Comparison of ENCODE assay signal across 8 cellular contexts in the genomic region with DNA sequence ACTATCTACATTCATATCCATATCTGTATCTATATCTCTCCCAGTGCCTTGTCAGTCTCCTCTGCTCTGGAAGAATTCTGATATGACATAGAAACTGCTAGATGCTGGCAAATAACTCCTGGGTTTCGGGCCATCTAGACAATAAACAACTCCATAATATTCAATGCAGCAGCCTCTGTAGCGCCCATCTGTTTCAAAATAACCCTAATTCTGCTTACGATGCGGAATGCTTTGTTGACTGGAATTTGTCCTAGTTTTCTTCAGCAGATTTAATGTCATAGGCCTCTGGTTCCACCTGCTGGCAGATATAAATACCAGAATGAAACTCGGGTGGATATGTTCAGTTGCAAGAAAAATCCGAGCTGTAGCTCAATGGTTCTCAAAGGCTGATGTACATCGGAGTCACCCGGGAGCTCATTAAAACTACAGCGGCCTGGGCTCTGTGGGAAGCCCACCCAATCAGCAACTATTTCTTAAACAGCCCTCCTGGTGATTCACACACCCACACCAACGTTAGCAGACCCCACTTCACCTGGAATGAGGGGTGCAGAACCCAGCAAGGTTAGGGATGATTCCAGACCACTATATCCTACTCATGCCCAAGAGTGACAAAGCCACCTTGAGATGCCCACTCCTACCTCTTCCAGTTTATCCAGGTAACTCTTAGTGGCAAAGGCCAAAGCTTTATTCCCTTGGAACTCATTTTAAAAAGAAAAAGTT.
A peak's percentile ranks its signal among the peaks of the same experiment; 100 is the strongest.
DNase-seq lines count a peak whose midpoint lies in the region; ATAC-seq and TF ChIP-seq lines count a peak whose summit lies in the region.

No MANE protein-coding gene starts in this region.

- peak; percentile 66 to 74 (median 73) for TF ChIP-seq CTCF in nephron (IDR thresholded peaks at IDR 0.05; ENCODE audit: unreplicated experiment in 3 of 3)

- peaks cover 28% of the 10 kb centered on the region for H3K4me1 Mint-ChIP-seq in activated naive CD4-positive, alpha-beta T cell treated with anti-CD3 and anti-CD28 coated beads, Interleukin-2, amount 10 ng/mL, durations not matched to agents 7 days and 5 days
- H3K4me1 Mint-ChIP-seq in T-helper 17 cell: peaks cover 11% of the 10 kb centered on the region
- H3K4me1 Mint-ChIP-seq in nephron: peaks cover 12% of the 10 kb centered on the region

- no peaks in the 10 kb centered on the region for H3K27me3 Mint-ChIP-seq in activated naive CD4-positive, alpha-beta T cell treated with anti-CD3 and anti-CD28 coated beads, Interleukin-2, amount 10 ng/mL, durations not matched to agents 7 days and 5 days
- no peaks in the 10 kb centered on the region for H3K27me3 Mint-ChIP-seq in T-helper 17 cell
- peaks cover 5% of the 10 kb centered on the region for H3K27me3 Mint-ChIP-seq in nephron (ENCODE audit: low read depth)

- peak; percentile 39 for ATAC-seq in T-helper 17 cell

- no peaks in the 10 kb centered on the region for H3K9me3 ChIP-seq in T-helper 17 cell (ENCODE audit: control insufficient read depth, low read length, poor library complexity, severe bottlenecking)

- CTCF ChIA-PET in activated naive CD4-positive, alpha-beta T cell treated with anti-CD3 and anti-CD28 coated beads, Interleukin-2, amount 10 ng/mL, durations not matched to agents 7 days and 5 days (lab: Charles Lee): interaction anchor here (0.6 to 6.2 kb wide), 14 partner anchors 9 to 1362 kb away, joined by 3 to 53 read pairs (median 3); partner anchors contain the start of gene IRS1

- peaks cover 1% of the 10 kb centered on the region for H3K36me3 Mint-ChIP-seq in activated naive CD4-positive, alpha-beta T cell treated with anti-CD3 and anti-CD28 coated beads, Interleukin-2, amount 10 ng/mL, durations not matched to agents 7 days and 5 days
- H3K36me3 Mint-ChIP-seq in T-helper 17 cell (ENCODE audit: low read depth) (peaks cover 7% of the 10 kb centered on the region), nephron (ENCODE audit: low read depth) (no peaks in the 10 kb centered on the region)

- H3K9me3 Mint-ChIP-seq in activated naive CD4-positive, alpha-beta T cell treated with anti-CD3 and anti-CD28 coated beads, Interleukin-2, amount 10 ng/mL, durations not matched to agents 7 days and 5 days: no peaks in the 10 kb centered on the region
- H3K9me3 Mint-ChIP-seq in nephron: no peaks in the 10 kb centered on the region

- H3K4me3 Mint-ChIP-seq in activated naive CD4-positive, alpha-beta T cell treated with anti-CD3 and anti-CD28 coated beads, Interleukin-2, amount 10 ng/mL, durations not matched to agents 7 days and 5 days: no peak overlapping the region
- H3K4me3 Mint-ChIP-seq in T-helper 17 cell (no peak overlapping the region), nephron (no peak overlapping the region)

- H3K27ac Mint-ChIP-seq in activated naive CD4-positive, alpha-beta T cell treated with anti-CD3 and anti-CD28 coated beads, Interleukin-2, amount 10 ng/mL, durations not matched to agents 7 days and 5 days: no peak overlapping the region
- H3K27ac Mint-ChIP-seq in T-helper 17 cell: no peak overlapping the region
- H3K27ac Mint-ChIP-seq in nephron: peak overlapping the region; percentile 66 to 85 (median 75)

- DNase-seq in activated naive CD4-positive, alpha-beta T cell treated with anti-CD3 and anti-CD28 coated beads, Interleukin-2, amount 10 ng/mL, durations not matched to agents 7 days and 5 days: peak; percentile 38
- DNase-seq in activated naive CD4-positive, alpha-beta T cell treated with anti-CD3 and anti-CD28 coated beads, Interleukin-2, amount 50 U/mL, for 16 hours: no peak
- DNase-seq in HCEC 1CT (peak; percentile 76), NCI-H1105 treated with DMSO at 0.1 percent for 48 hours (lab: John Stamatoyannopoulos, UW) (peak; percentile 70), T-helper 17 cell (peak in 1 of 3 donors; percentile 9), fibroblast of gingiva (ENCODE audit: low read depth) (peak; percentile 82)
- no peak for DNase-seq in stimulated activated naive CD4-positive, alpha-beta T cell treated with Interleukin-2 at 50 U/mL for 16 hours (lab: John Stamatoyannopoulos, UW)

Comparison
In these comparisons a context has a peak if more than half of its experiments do, and no peak if none do; other contexts are left out.
1. DNase-seq: peak in activated naive CD4-positive, alpha-beta T cell treated with anti-CD3 and anti-CD28 coated beads, Interleukin-2, amount 10 ng/mL, durations not matched to agents 7 days and 5 days (single experiment), HCEC 1CT (single experiment), NCI-H1105 treated with DMSO at 0.1 percent for 48 hours (single experiment) and fibroblast of gingiva (single experiment); none in activated naive CD4-positive, alpha-beta T cell treated with anti-CD3 and anti-CD28 coated beads, Interleukin-2, amount 50 U/mL, for 16 hours (single experiment) and stimulated activated naive CD4-positive, alpha-beta T cell treated with Interleukin-2 at 50 U/mL for 16 hours (single experiment).
2. H3K27ac Mint-ChIP-seq: peak in nephron (3 of 3); none in activated naive CD4-positive, alpha-beta T cell treated with anti-CD3 and anti-CD28 coated beads, Interleukin-2, amount 10 ng/mL, durations not matched to agents 7 days and 5 days (single experiment) and T-helper 17 cell (single experiment).